Comparison of ENCODE assay signal across 1 cellular context in the genomic region with DNA sequence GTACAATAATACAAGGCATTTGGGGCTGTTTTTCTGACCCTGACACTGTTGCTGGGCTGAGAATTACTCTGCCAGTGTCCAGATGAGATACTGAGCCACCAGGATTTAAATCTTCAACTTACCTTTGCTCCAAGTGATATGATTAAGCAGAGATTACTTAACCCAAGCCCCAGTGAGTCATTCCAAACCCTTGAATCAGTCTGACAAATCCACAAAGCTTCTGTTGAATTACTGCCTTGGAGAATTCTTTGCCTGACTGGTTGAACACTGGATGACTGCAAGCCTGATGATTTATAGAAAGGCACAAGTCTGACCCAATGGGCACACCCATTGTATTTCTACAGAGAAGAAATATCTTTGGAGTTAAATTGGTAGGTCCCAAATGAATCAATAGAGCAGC.
TF ChIP-seq lines count a peak whose summit lies in the region.

No MANE protein-coding gene starts in this region.

TF ChIP-seq in WTC11, 78 proteins besides CTCF, POLR2A, EP300 and RAD21 (continued from another document):
- no peak for TF ChIP-seq ZNF281 (CRISPR knock-in tag; IDR thresholded peaks at IDR 0.05)
TF ChIP-seq in WTC11: peak in this region for 0.
